In genomic region chr11:114259124-114259526, GRCh38 we compare ENCODE assay signal across 2 cellular contexts.
TF ChIP-seq lines count a peak whose summit lies in the region.

No MANE protein-coding gene starts in this region.

TF ChIP-seq in liver, 16 proteins besides CTCF, POLR2A, EP300 and RAD21:
- TF ChIP-seq ZBTB33 (IDR thresholded peaks at IDR 0.05) (no peak), TAF1 (conservative IDR thresholded peaks at IDR 0.05) (no peak), REST (IDR thresholded peaks at IDR 0.05) (no peak), MAX (IDR thresholded peaks at IDR 0.05) (peak; percentile 58), RXRA (IDR thresholded peaks at IDR 0.05) (peak in 1 of 2 donors; percentile 46)

TF ChIP-seq in HepG2, 621 proteins besides CTCF, POLR2A, EP300 and RAD21 (continued from another document):
- TF ChIP-seq RNF219 (CRISPR knock-in tag; IDR thresholded peaks at IDR 0.05) (no peak), TEF (CRISPR knock-in tag; IDR thresholded peaks at IDR 0.05) (no peak), ZNF660 (CRISPR knock-in tag; IDR thresholded peaks at IDR 0.05; ENCODE audit: borderline replicate concordance, low read depth) (no peak), ZNF574 (CRISPR knock-in tag; IDR thresholded peaks at IDR 0.05) (no peak), MIER3 (CRISPR knock-in tag; IDR thresholded peaks at IDR 0.05; ENCODE audit: borderline replicate concordance) (no peak), ZBTB37 (CRISPR knock-in tag; IDR thresholded peaks at IDR 0.05) (no peak)
